Comparison of ENCODE assay signal across 9 cellular contexts in genomic region chr2:104976603-104977120, GRCh38.
DNase-seq lines count a peak whose midpoint lies in the region; ATAC-seq and TF ChIP-seq lines count a peak whose summit lies in the region.
"Had no signal": no experiment of that assay in that cellular context is flagged by ENCODE, and none has a peak within 500 bp of the region (broad histone marks: within the 10 kb centered on the region; RNA-seq: fewer than 3 reads in every experiment).

No MANE protein-coding gene starts in this region.

- H3K27ac ChIP-seq in CD4-positive, alpha-beta T cell (ENCODE audit: low read depth, low read length): no peak overlapping the region
- no peak overlapping the region for H3K27ac ChIP-seq in stomach
- H3K27ac ChIP-seq in prostate gland: no peak overlapping the region
- H3K27ac ChIP-seq: epithelial cell of prostate had no signal

- no peak for TF ChIP-seq POLR2A in erythroblast (IDR thresholded peaks at IDR 0.05; ENCODE audit: low read length)
- TF ChIP-seq POLR2A in stomach (IDR thresholded peaks at IDR 0.05): no peak
- no peak for TF ChIP-seq POLR2A in prostate gland (IDR thresholded peaks at IDR 0.05)

- no peak overlapping the region for H3K27ac Mint-ChIP-seq in CD4-positive, alpha-beta T cell

- H3K4me1 Mint-ChIP-seq in CD4-positive, alpha-beta T cell (ENCODE audit: low read depth): peaks cover 9% of the 10 kb centered on the region

- peak; percentile 11 for TF ChIP-seq CTCF in CD4-positive, alpha-beta T cell (IDR thresholded peaks at IDR 0.05)
- TF ChIP-seq CTCF in stomach (IDR thresholded peaks at IDR 0.05) (no peak), prostate gland (IDR thresholded peaks at IDR 0.05) (no peak)

- intact Hi-C loops in CD4-positive, alpha-beta T cell (cut with DNase I, micrococcal nuclease): no loop called here
- intact Hi-C loops in stomach (cut with DNase I; ENCODE audit: low total_unique reads) (no loop called here), prostate gland (cut with DNase I) (no loop called here)

- no peak for ATAC-seq in CD4-positive, alpha-beta T cell (ENCODE audit: poor library complexity)
- peak; percentile 89 for ATAC-seq in GM18520 (IDR thresholded peaks at IDR 0.05; ENCODE audit: unreplicated experiment)
- peak; percentile 96 for ATAC-seq in HG02763 (IDR thresholded peaks at IDR 0.05; ENCODE audit: unreplicated experiment)

- H3K4me1 ChIP-seq in stomach (no peaks in the 10 kb centered on the region), prostate gland (replicated peaks) (no peaks in the 10 kb centered on the region)

- H3K27me3 Mint-ChIP-seq in CD4-positive, alpha-beta T cell: no peaks in the 10 kb centered on the region

- TF ChIP-seq EP300 in stomach (IDR thresholded peaks at IDR 0.05): no peak

- CTCF ChIA-PET in CD4-positive, alpha-beta T cell (lab: Charles Lee): no interaction called here

- no peak overlapping the region for H3K4me3 Mint-ChIP-seq in CD4-positive, alpha-beta T cell

- DNase-seq in CD4-positive, alpha-beta T cell: peak in 1 of 10 experiments; percentile 2
- DNase-seq in NCI-H69 (lab: John Stamatoyannopoulos, UW) (peak; percentile 59), erythroblast (lab: John Stamatoyannopoulos, UW) (peak; percentile 16 to 21), hepatic stellate cell (ENCODE audit: low spot score) (no peak), stomach (no peak), prostate gland (ENCODE audit: low spot score) (no peak)

- POLR2A ChIA-PET in CD4-positive, alpha-beta T cell (lab: Charles Lee): no interaction called here

- no peaks in the 10 kb centered on the region for H3K27me3 ChIP-seq in CD4-positive, alpha-beta T cell (ENCODE audit: control insufficient read depth, insufficient read depth, low read length)
- H3K27me3 ChIP-seq in stomach: no peaks in the 10 kb centered on the region
- H3K27me3 ChIP-seq in prostate gland (replicated peaks; ENCODE audit: insufficient read depth): no peaks in the 10 kb centered on the region

- no peaks in the 10 kb centered on the region for H3K36me3 Mint-ChIP-seq in CD4-positive, alpha-beta T cell (ENCODE audit: low read depth)

- H3K9me3 ChIP-seq in CD4-positive, alpha-beta T cell (ENCODE audit: control insufficient read depth, low read length): no peaks in the 10 kb centered on the region
- H3K9me3 ChIP-seq in stomach: peaks cover 0 to 4% (median 0%) of the 10 kb centered on the region in 4 donors
- H3K9me3 ChIP-seq in prostate gland: no peaks in the 10 kb centered on the region

- H3K4me3 ChIP-seq in stomach (no peak overlapping the region), prostate gland (no peak overlapping the region)

- no peaks in the 10 kb centered on the region for H3K9me3 Mint-ChIP-seq in CD4-positive, alpha-beta T cell

- H3K36me3 ChIP-seq in stomach (no peaks in the 10 kb centered on the region), prostate gland (no peaks in the 10 kb centered on the region)

- WGBS in stomach, 5 donors: 39 to 60% (median 57%) methylated on average over 4 of the region's 4 CpGs
- WGBS in prostate gland: 73% methylated on average over 4 of the region's 4 CpGs

Comparison
In these comparisons a context has a peak if more than half of its experiments do, and no peak if none do; other contexts are left out.
1. DNase-seq: peak in NCI-H69 (single experiment) and erythroblast (2 of 2); none in hepatic stellate cell (single experiment), stomach (single experiment) and prostate gland (single experiment).